ENCODE assay signal across 15 cellular contexts in the genomic region with DNA sequence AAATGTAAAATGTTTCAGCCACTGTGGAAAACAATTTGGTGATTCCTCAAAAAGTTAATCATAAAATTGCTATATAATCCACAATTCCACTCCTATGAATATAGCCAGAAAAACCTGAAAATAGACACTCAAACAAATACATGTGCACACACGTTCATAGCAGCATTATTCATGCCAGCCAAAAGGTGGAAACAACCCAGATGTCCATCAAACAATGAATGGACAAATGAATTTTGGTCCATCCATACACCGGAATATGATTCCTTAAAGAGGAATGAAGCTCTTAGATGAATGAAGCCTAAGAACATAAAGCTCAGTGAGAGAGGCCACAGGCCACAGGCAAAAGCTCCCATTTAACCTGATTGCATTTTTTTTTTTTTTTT.
DNase-seq lines count a peak whose midpoint lies in the region; ATAC-seq and TF ChIP-seq lines count a peak whose summit lies in the region.
"Had no signal": no experiment of that assay in that cellular context is flagged by ENCODE, and none has a peak within 500 bp of the region (broad histone marks: within the 10 kb centered on the region; RNA-seq: fewer than 3 reads in every experiment).

No MANE protein-coding gene starts in this region.

- H3K9me3 Mint-ChIP-seq in activated naive CD4-positive, alpha-beta T cell treated with anti-CD3 and anti-CD28 coated beads, Interleukin-2, amount 50 U/mL, for 24 hours, result no peaks in the 10 kb centered on the region
- no peaks in the 10 kb centered on the region for H3K9me3 Mint-ChIP-seq in central memory CD8-positive, alpha-beta T cell
- H3K9me3 Mint-ChIP-seq: nephron had no signal

- H3K27ac Mint-ChIP-seq in activated naive CD4-positive, alpha-beta T cell treated with anti-CD3 and anti-CD28 coated beads, Interleukin-2, amount 50 U/mL, for 24 hours, result peak overlapping the region; percentile 36
- H3K27ac Mint-ChIP-seq in central memory CD8-positive, alpha-beta T cell (ENCODE audit: low read depth), result peak overlapping the region; percentile 90
- H3K27ac Mint-ChIP-seq: nephron had no signal

- ATAC-seq in RWPE2 (ENCODE audit: low read depth) (peak; percentile 34; the same call in 2 of the 3 replicates), GM19452 (IDR thresholded peaks at IDR 0.05; ENCODE audit: unreplicated experiment) (no peak)
- ATAC-seq in central memory CD8-positive, alpha-beta T cell (replicated peaks; ENCODE audit: extremely low read depth, poor library complexity, severe bottlenecking), result no peak

- H3K27me3 Mint-ChIP-seq in activated naive CD4-positive, alpha-beta T cell treated with anti-CD3 and anti-CD28 coated beads, Interleukin-2, amount 50 U/mL, for 24 hours, result no peaks in the 10 kb centered on the region
- no peaks in the 10 kb centered on the region for H3K27me3 Mint-ChIP-seq in central memory CD8-positive, alpha-beta T cell

- 57% methylated on average over 2 of the region's 2 CpGs for WGBS in thymus

- no peak for DNase-seq in activated naive CD4-positive, alpha-beta T cell treated with anti-CD3 and anti-CD28 coated beads, Interleukin-2, amount 50 U/mL, for 16 hours
- DNase-seq in RWPE2 (ENCODE audit: low spot score) (no peak), AG08395 (ENCODE audit: low spot score) (no peak), NOMO-1 treated with dmso at 0.1 percent for 144 hours (lab: John Stamatoyannopoulos, UW; ENCODE audit: unreplicated experiment) (no peak)
- no peak for DNase-seq in central memory CD8-positive, alpha-beta T cell (ENCODE audit: low spot score in 2 of 2)
- DNase-seq: DMS153, NCI-H1694 treated with DMSO at 0.1 percent for 48 hours, NCI-H510A, PC-9, SK-N-SH had no signal

- peak overlapping the region; percentile 54 for H3K27ac ChIP-seq in RWPE2 (ENCODE audit: poor library complexity, severe bottlenecking)
- peak overlapping the region; percentile 38 for H3K27ac ChIP-seq in thymus (ENCODE audit: low read depth)
- H3K27ac ChIP-seq: PC-9 had no signal

- H3K4me1 ChIP-seq in RWPE2 (ENCODE audit: insufficient read depth, poor library complexity, severe bottlenecking), result peaks cover 18% of the 10 kb centered on the region
- H3K4me1 ChIP-seq in thymus (ENCODE audit: control insufficient read depth, insufficient read depth, low read length), result peaks cover 61% of the 10 kb centered on the region

- H3K9me3 ChIP-seq in RWPE2 (ENCODE audit: severe bottlenecking) (no peaks in the 10 kb centered on the region), thymus (ENCODE audit: control insufficient read depth) (no peaks in the 10 kb centered on the region)
- H3K9me3 ChIP-seq: SK-N-SH had no signal

- peaks cover 40% of the 10 kb centered on the region for H3K4me1 Mint-ChIP-seq in activated naive CD4-positive, alpha-beta T cell treated with anti-CD3 and anti-CD28 coated beads, Interleukin-2, amount 50 U/mL, for 24 hours
- H3K4me1 Mint-ChIP-seq in central memory CD8-positive, alpha-beta T cell, result peaks cover 57% of the 10 kb centered on the region
- H3K4me1 Mint-ChIP-seq: nephron had no signal

- TF ChIP-seq CTCF in RWPE2 (IDR thresholded peaks at IDR 0.05; ENCODE audit: poor library complexity, severe bottlenecking), result no peak

- no peaks in the 10 kb centered on the region for H3K36me3 Mint-ChIP-seq in activated naive CD4-positive, alpha-beta T cell treated with anti-CD3 and anti-CD28 coated beads, Interleukin-2, amount 50 U/mL, for 24 hours
- H3K36me3 Mint-ChIP-seq in central memory CD8-positive, alpha-beta T cell (ENCODE audit: insufficient read depth), result peaks cover 5% of the 10 kb centered on the region

- H3K27me3 ChIP-seq in RWPE2 (ENCODE audit: insufficient read depth, poor library complexity, severe bottlenecking) (no peaks in the 10 kb centered on the region), thymus (ENCODE audit: control insufficient read depth, insufficient read depth) (no peaks in the 10 kb centered on the region)

- H3K36me3 ChIP-seq in RWPE2 (ENCODE audit: low read depth) (no peaks in the 10 kb centered on the region), thymus (ENCODE audit: control insufficient read depth, insufficient read depth) (no peaks in the 10 kb centered on the region)

- peak overlapping the region; percentile 9 for H3K4me3 Mint-ChIP-seq in activated naive CD4-positive, alpha-beta T cell treated with anti-CD3 and anti-CD28 coated beads, Interleukin-2, amount 50 U/mL, for 24 hours
- H3K4me3 Mint-ChIP-seq in central memory CD8-positive, alpha-beta T cell, result peak overlapping the region; percentile 63
- H3K4me3 Mint-ChIP-seq: nephron had no signal

- no peak overlapping the region for H3K4me3 ChIP-seq in RWPE2 (ENCODE audit: severe bottlenecking)
- no peak overlapping the region for H3K4me3 ChIP-seq in thymus (ENCODE audit: low read length)
- H3K4me3 ChIP-seq: lung, PC-9 had no signal
